ENCODE assay signal across 8 cellular contexts in the genomic region with DNA sequence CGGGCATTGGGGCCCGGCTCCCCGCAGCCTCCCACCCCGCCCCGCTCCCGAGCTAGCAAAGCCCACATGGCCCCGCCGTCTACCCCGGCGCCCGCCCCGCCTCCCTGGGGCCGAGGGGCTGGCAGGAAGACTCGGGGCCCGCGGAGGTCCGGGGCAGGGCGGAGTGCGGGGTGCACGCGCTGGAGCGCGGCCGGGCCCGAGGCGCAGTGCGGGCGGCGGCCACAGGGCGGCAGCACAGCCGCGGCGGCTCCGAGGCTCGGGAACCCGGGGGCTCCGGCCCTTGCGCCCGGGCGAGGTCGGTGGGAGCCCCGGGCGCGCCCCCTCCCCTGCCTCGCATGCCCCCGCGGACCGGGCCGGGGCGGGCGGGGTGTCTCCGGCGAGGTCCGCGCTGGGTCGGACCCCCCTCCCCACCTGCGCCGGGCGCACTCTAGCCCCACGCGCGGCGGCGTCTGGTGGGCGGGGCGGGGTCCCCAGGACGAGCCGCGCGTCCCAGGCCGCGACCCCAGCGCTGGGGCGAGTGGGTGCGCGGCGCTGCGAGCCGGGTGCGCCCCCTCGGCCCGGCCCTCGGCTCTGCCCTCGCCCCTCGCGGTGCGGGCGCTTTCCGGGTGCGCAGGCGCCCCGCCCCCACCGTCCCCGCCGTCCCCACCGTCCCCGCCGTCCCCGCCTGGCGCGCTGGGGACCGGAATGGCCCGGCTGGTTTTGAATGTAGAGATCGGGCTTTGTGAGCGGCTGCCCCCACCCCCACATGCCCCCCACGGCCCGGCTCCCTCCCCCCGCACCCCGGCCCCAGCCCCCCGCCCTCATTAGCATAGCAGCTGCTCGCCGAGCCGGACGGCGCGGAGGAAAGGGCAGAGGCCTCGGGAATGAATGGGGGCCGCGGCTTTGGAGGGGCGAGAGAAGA. TPM values are rescaled to one million over a fixed set of nuclear protein-coding genes. Genes with fewer than 3 reads are reported as not detected.
DNase-seq lines count a peak whose midpoint lies in the region; ATAC-seq and TF ChIP-seq lines count a peak whose summit lies in the region.

No MANE protein-coding gene starts in this region.

- no peak overlapping the region for H3K27ac Mint-ChIP-seq in CD8-positive, alpha-beta memory T cell

- POLR2A ChIA-PET in CD8-positive, alpha-beta memory T cell (lab: Charles Lee), result interaction anchor here (0.5 kb wide), 1 partner anchor 34 kb away, joined by 4 read pairs; no protein-coding TSS in a partner anchor
- POLR2A ChIA-PET in HEK293 (lab: Yijun Ruan, JAX), result interaction anchor here (1.1 kb wide), 1 partner anchor 127 kb away, joined by 5 read pairs; the partner anchor contains the start of genes EXD3 and NOXA1

- TF ChIP-seq CTCF in HEK293 (tag by site-specific recombination; IDR thresholded peaks at IDR 0.05), result no peak
- peak; percentile 45 for TF ChIP-seq CTCF in lower lobe of right lung (IDR thresholded peaks at IDR 0.05)

- H3K4me1 ChIP-seq in CD8-positive, alpha-beta memory T cell (ENCODE audit: insufficient read depth, low read length), result peaks cover 14% of the 10 kb centered on the region
- peaks cover 10% of the 10 kb centered on the region for H3K4me1 ChIP-seq in HEK293 (ENCODE audit: control insufficient read depth, insufficient read depth, low read length)
- peaks cover 33% of the 10 kb centered on the region for H3K4me1 ChIP-seq in lower lobe of right lung
- no peaks in the 10 kb centered on the region for H3K4me1 ChIP-seq in thymus (ENCODE audit: control insufficient read depth, insufficient read depth, low read length)

- peak; percentile 71 to 79 for ATAC-seq in lower lobe of right lung
- no peak for ATAC-seq in GM21367 (IDR thresholded peaks at IDR 0.05; ENCODE audit: unreplicated experiment)
- no peak for ATAC-seq in HG03135 (IDR thresholded peaks at IDR 0.05; ENCODE audit: unreplicated experiment)

- H3K27me3 ChIP-seq in CD8-positive, alpha-beta memory T cell (ENCODE audit: insufficient read depth, low read length, poor library complexity, severe bottlenecking), result peaks cover 52% of the 10 kb centered on the region
- peaks cover 54% of the 10 kb centered on the region for H3K27me3 ChIP-seq in lower lobe of right lung (ENCODE audit: low read depth)
- H3K27me3 ChIP-seq in thymus (ENCODE audit: control insufficient read depth, insufficient read depth), result peaks cover 63% of the 10 kb centered on the region

- H3K9me3 ChIP-seq in CD8-positive, alpha-beta memory T cell (ENCODE audit: low read length), result no peaks in the 10 kb centered on the region
- no peaks in the 10 kb centered on the region for H3K9me3 ChIP-seq in HEK293 (ENCODE audit: control insufficient read depth, insufficient read depth, low read depth, low read length)
- no peaks in the 10 kb centered on the region for H3K9me3 ChIP-seq in lower lobe of right lung
- peaks cover 3% of the 10 kb centered on the region for H3K9me3 ChIP-seq in thymus (ENCODE audit: control insufficient read depth)

- peaks cover 32 to 39% of the 10 kb centered on the region in 2 donors for H3K27me3 Mint-ChIP-seq in CD8-positive, alpha-beta memory T cell

- H3K36me3 ChIP-seq in CD8-positive, alpha-beta memory T cell (ENCODE audit: insufficient read depth, low read length), result no peaks in the 10 kb centered on the region
- no peaks in the 10 kb centered on the region for H3K36me3 ChIP-seq in HEK293 (ENCODE audit: control insufficient read depth in 2 of 2, insufficient read depth in 1 of 2, low read length in 2 of 2)
- H3K36me3 ChIP-seq in lower lobe of right lung, result no peaks in the 10 kb centered on the region
- no peaks in the 10 kb centered on the region for H3K36me3 ChIP-seq in thymus (ENCODE audit: control insufficient read depth, insufficient read depth)

- H3K4me3 ChIP-seq in CD8-positive, alpha-beta memory T cell (ENCODE audit: low read length), result peak overlapping the region; percentile 34
- H3K4me3 ChIP-seq in HEK293 (ENCODE audit: low read depth, low read length) (peak overlapping the region; percentile 12; the same call in 1 of the 2 replicates), lower lobe of right lung (peak overlapping the region; percentile 51), thymus (ENCODE audit: low read length) (peak overlapping the region; percentile 44)

- no peak overlapping the region for H3K27ac ChIP-seq in CD8-positive, alpha-beta memory T cell (ENCODE audit: low read depth, low read length)
- H3K27ac ChIP-seq in HEK293 (ENCODE audit: extremely low read depth, low read depth, low read length) (no peak overlapping the region; the same call in 1 of the 2 replicates), lower lobe of right lung (peak overlapping the region; percentile 81), thymus (ENCODE audit: low read depth) (no peak overlapping the region)

- intact Hi-C loops in lower lobe of right lung (cut with DNase I), result no loop called here

- H3K36me3 Mint-ChIP-seq in CD8-positive, alpha-beta memory T cell, result no peaks in the 10 kb centered on the region

- 1% methylated on average over 120 of the region's 120 CpGs for WGBS in thymus

- CTCF ChIA-PET in CD8-positive, alpha-beta memory T cell (lab: Charles Lee), result no interaction called here
- CTCF ChIA-PET in HEK293 (lab: Yijun Ruan, JAX), result interaction anchor here (0.6 to 4.9 kb wide), 8 partner anchors 9 to 311 kb away, joined by 3 to 21 read pairs (median 4); partner anchors contain the start of genes EXD3 and NOXA1

- peaks cover 0 to 5% (median 0%) of the 10 kb centered on the region in 5 donors for H3K9me3 Mint-ChIP-seq in CD8-positive, alpha-beta memory T cell

- H3K4me3 Mint-ChIP-seq in CD8-positive, alpha-beta memory T cell, result peak overlapping the region in 1 of 7 donors; percentile 43

- H3K4me1 Mint-ChIP-seq in CD8-positive, alpha-beta memory T cell, result peaks cover under 1 to 13% (median 7%) of the 10 kb centered on the region in 3 donors

- DNase-seq in CD8-positive, alpha-beta memory T cell, result peak in 4 of 5 donors; percentile 23 to 49 (median 30)
- DNase-seq in T-helper 2 cell (peak in 3 of 5 experiments; percentile 26 to 52 (median 37)), cerebellum (ENCODE audit: low spot score) (peak; percentile 65), lower lobe of right lung (no peak)

TF ChIP-seq in HEK293, 187 proteins besides CTCF, POLR2A, EP300 and RAD21 (continues in another document):
- no peak for TF ChIP-seq ZNF701 (tag by site-specific recombination; IDR thresholded peaks at IDR 0.05)
- no peak for TF ChIP-seq KLF10 (tag by site-specific recombination; IDR thresholded peaks at IDR 0.05)
- no peak for TF ChIP-seq ZNF114 (tag by site-specific recombination; IDR thresholded peaks at IDR 0.05)
- TF ChIP-seq MEIS1 (CRISPR knock-in tag; IDR thresholded peaks at IDR 0.05; ENCODE audit: borderline replicate concordance), result no peak; the same call in 1 of the 2 replicates
- no peak for TF ChIP-seq ZNF426 (tag by site-specific recombination; IDR thresholded peaks at IDR 0.05)
- TF ChIP-seq ZNF48 (tag by site-specific recombination; IDR thresholded peaks at IDR 0.05), result no peak
- TF ChIP-seq ZNF10 (tag by site-specific recombination; IDR thresholded peaks at IDR 0.05), result no peak
- TF ChIP-seq ZBTB7A (tag by site-specific recombination; IDR thresholded peaks at IDR 0.05; ENCODE audit: low read depth), result no peak
- no peak for TF ChIP-seq ZBTB17 (tag by site-specific recombination; IDR thresholded peaks at IDR 0.05)
- no peak for TF ChIP-seq KLF9 (tag by site-specific recombination; IDR thresholded peaks at IDR 0.05; ENCODE audit: low read depth)
- TF ChIP-seq, protein P1, sequence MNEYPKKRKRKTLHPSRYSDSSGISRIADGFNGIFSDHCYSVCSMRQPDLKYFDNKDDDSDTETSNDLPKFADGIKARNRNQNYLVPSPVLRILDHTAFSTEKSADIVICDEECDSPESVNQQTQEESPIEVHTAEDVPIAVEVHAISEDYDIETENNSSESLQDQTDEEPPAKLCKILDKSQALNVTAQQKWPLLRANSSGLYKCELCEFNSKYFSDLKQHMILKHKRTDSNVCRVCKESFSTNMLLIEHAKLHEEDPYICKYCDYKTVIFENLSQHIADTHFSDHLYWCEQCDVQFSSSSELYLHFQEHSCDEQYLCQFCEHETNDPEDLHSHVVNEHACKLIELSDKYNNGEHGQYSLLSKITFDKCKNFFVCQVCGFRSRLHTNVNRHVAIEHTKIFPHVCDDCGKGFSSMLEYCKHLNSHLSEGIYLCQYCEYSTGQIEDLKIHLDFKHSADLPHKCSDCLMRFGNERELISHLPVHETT (tag by site-specific recombination; IDR thresholded peaks at IDR 0.05), result no peak

RNA-seq across cellular contexts. Expression of gene NRARP, which starts 6.5 kb away (rescaled TPM):
- 1 to 10 TPM; 1.9 to 2.3 TPM for total RNA-seq in CD8-positive, alpha-beta memory T cell
- polyA plus RNA-seq in CD8-positive, alpha-beta memory T cell, result not detected
- total RNA-seq in cerebellum (4.4 TPM), lower lobe of right lung (6.5 TPM)
- 1.6 TPM for polyA plus RNA-seq in thymus

RNA-seq across cellular contexts. Expression of gene TOR4A, which starts 18.0 kb away (rescaled TPM):
- 1 to 10 TPM; 3.3 to 3.9 TPM for total RNA-seq in CD8-positive, alpha-beta memory T cell
- polyA plus RNA-seq in CD8-positive, alpha-beta memory T cell, result 1.8 TPM
- total RNA-seq in cerebellum (0.91 TPM), lower lobe of right lung (27.2 TPM)
- 2.1 TPM for polyA plus RNA-seq in thymus

RNA-seq across cellular contexts. Expression of gene NELFB, which starts 40.4 kb away (rescaled TPM):
- 10 to 100 TPM; 67.5 to 72.0 TPM for total RNA-seq in CD8-positive, alpha-beta memory T cell
- polyA plus RNA-seq in CD8-positive, alpha-beta memory T cell, result 34.8 TPM
- 27.1 TPM for total RNA-seq in cerebellum
- 44.7 TPM for total RNA-seq in lower lobe of right lung
- 38.8 TPM for polyA plus RNA-seq in thymus

RNA-seq across cellular contexts. Expression of gene STPG3, which starts 44.5 kb away (rescaled TPM):
- total RNA-seq in CD8-positive, alpha-beta memory T cell, result under 1 TPM; 0.27 to 0.28 TPM
- not detected for polyA plus RNA-seq in CD8-positive, alpha-beta memory T cell
- not detected for total RNA-seq in cerebellum
- total RNA-seq in lower lobe of right lung, result 0.38 TPM
- 0.43 TPM for polyA plus RNA-seq in thymus

RNA-seq across cellular contexts. Expression of gene TUBB4B, which starts 54.5 kb away (rescaled TPM):
- total RNA-seq in CD8-positive, alpha-beta memory T cell, result 100 to 1,000 TPM; 322 to 331 TPM
- polyA plus RNA-seq in CD8-positive, alpha-beta memory T cell, result 64.6 TPM
- total RNA-seq in cerebellum (62.8 TPM), lower lobe of right lung (208 TPM)
- 104 TPM for polyA plus RNA-seq in thymus

Comparison
In these comparisons a context has a peak if more than half of its experiments do, and no peak if none do; other contexts are left out.
1. ATAC-seq: peak in lower lobe of right lung (2 of 2); none in GM21367 (single experiment) and HG03135 (single experiment).
2. Peak in every context shown above with its lines, with median percentiles within 50 percentile points of each other: H3K4me3 ChIP-seq.